Comparison of ENCODE assay signal across 16 cellular contexts in genomic region chr3:6315906-6316305, GRCh38.
A peak's percentile ranks its signal among the peaks of the same experiment; 100 is the strongest.
DNase-seq lines count a peak whose midpoint lies in the region.
"Had no signal": no experiment of that assay in that cellular context is flagged by ENCODE, and none has a peak within 500 bp of the region (broad histone marks: within the 10 kb centered on the region; RNA-seq: fewer than 3 reads in every experiment).

No MANE protein-coding gene starts in this region.

- DNase-seq in COLO829 (ENCODE audit: low spot score) (peak; percentile 18), SK-MEL-5 (ENCODE audit: low read depth, low spot score) (peak; percentile 56), foreskin melanocyte (peak; percentile 88), HuH-7.5 (ENCODE audit: low spot score) (no peak), NCI-H1092 (lab: John Stamatoyannopoulos, UW) (no peak)
- DNase-seq: 8988T; ACHN; BE2C; C1 segment of cervical spinal cord; Caco-2; Calu3; CD4-positive, alpha-beta memory T cell; CD4-positive, CD25-positive, alpha-beta regulatory T cell; CD8-positive, alpha-beta memory T cell; DMS79 treated with DMSO at 0.1 percent for 48 hours; GF-D8 had no signal

- in situ Hi-C loops in SK-MEL-5 (cut with HindIII; ENCODE audit: low pct_unique_long_range_greater_than_20kb, low sequenced_read_pairs) = no loop called here

Comparison
In these comparisons a context has a peak if more than half of its experiments do, and no peak if none do; other contexts are left out.
1. DNase-seq: peak in COLO829 (single experiment), SK-MEL-5 (single experiment) and foreskin melanocyte (single experiment); none in HuH-7.5 (single experiment) and NCI-H1092 (single experiment).